In the genomic region with DNA sequence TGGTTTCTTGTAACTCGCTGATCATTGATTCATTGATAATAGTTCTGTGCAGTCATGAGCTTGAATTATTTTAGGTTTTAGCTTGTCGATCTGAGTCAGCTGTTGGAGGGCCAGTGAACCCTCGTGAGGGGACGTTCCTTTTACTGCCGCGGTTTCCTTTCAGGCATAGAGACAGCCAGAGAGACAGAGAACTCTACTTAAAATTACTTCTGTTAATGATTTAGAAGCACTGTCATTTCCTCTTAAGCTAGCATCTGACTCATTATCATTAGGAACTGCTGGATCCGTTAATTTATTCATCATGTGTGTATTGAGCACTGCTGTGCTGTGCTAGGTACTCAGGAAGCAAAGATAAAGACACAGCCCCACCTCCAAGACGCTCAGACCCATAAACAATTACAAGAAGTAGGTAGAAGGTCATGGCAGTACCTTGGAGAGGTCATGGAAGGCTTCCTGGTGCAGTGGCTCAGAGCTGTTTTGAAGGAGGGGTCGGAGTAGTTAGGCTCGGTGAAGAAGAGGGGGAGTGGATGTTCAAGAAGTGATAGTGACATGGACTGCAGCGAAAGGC, we compare ENCODE assay signal across 8 cellular contexts. TPM values are rescaled to one million over a fixed set of nuclear protein-coding genes. Genes with fewer than 3 reads are reported as not detected.
A peak's percentile ranks its signal among the peaks of the same experiment; 100 is the strongest.
DNase-seq lines count a peak whose midpoint lies in the region; ATAC-seq, FAIRE-seq and TF ChIP-seq lines count a peak whose summit lies in the region.

No MANE protein-coding gene starts in this region.

- no TSS peak for BruUV-seq in Panc1 (replicated peaks; lab: Mats Ljungman, UMichigan)

- peak overlapping the region; percentile 79 to 98 (median 93) for H3K4me3 Mint-ChIP-seq in nephron

- ATAC-seq in Panc1 (no peak), HG03039 (IDR thresholded peaks at IDR 0.05; ENCODE audit: unreplicated experiment) (no peak), HG02642 (IDR thresholded peaks at IDR 0.05; ENCODE audit: poor library complexity, unreplicated experiment) (no peak)

- H3K4me3 ChIP-seq in GM08714 (ENCODE audit: low read length) (peak overlapping the region; percentile 46; the same call in 1 of the 2 replicates), Panc1 (ENCODE audit: low read depth in 2 of 2, low read length in 2 of 2) (peak overlapping the region in 1 of 2 experiments; percentile 18; a peak in 2 of 4 replicates), bronchial epithelial cell (ENCODE audit: low read depth, low read length) (no peak overlapping the region)

- H3K27ac ChIP-seq in Panc1 (ENCODE audit: low read length): peak overlapping the region; percentile 55

- DNase-seq in Panc1 (ENCODE audit: low read depth, low spot score): no peak
- peak; percentile 54 for DNase-seq in bronchial epithelial cell (ENCODE audit: low read depth)
- no peak for DNase-seq in NK-92 treated with Interleukin-12 subunit alpha and Interleukin-12 subunit beta, amount 100 ng/mL, for 24 hours (lab: John Stamatoyannopoulos, UW)
- no peak for DNase-seq in NCI-H2171 (lab: John Stamatoyannopoulos, UW)

- CTCF ChIA-PET in Panc1 (lab: Charles Lee): interaction anchor here (0.5 kb wide), 1 partner anchor 95 kb away, joined by 7 read pairs; no protein-coding TSS in a partner anchor

- peak overlapping the region in 2 of 3 experiments; percentile 0 to 58 for H3K27ac Mint-ChIP-seq in nephron

- H3K36me3 ChIP-seq in Panc1 (ENCODE audit: control insufficient read depth, insufficient read depth, low read length): peaks cover 3% of the 10 kb centered on the region; the same call in 1 of the 2 replicates
- H3K36me3 ChIP-seq in bronchial epithelial cell (ENCODE audit: control insufficient read depth, insufficient read depth, low read length): peaks cover 2% of the 10 kb centered on the region

- in situ Hi-C loops in Panc1 (cut with HindIII; ENCODE audit: low pct_unique_long_range_greater_than_20kb, low sequenced_read_pairs): no loop called here

- H3K27me3 Mint-ChIP-seq in nephron (ENCODE audit: low read depth): no peaks in the 10 kb centered on the region

- POLR2A ChIA-PET in Panc1 (lab: Charles Lee): interaction anchor here (0.6 to 0.7 kb wide), 3 partner anchors 9 to 94 kb away, joined by 6 to 9 read pairs (median 8); no protein-coding TSS in a partner anchor

- FAIRE-seq in bronchial epithelial cell (lab: Jason Lieb, UNC): no peak

- peaks cover 54% of the 10 kb centered on the region for H3K4me1 Mint-ChIP-seq in nephron

- TF ChIP-seq CTCF in Panc1 (IDR thresholded peaks at IDR 0.05) (no peak), bronchial epithelial cell (IDR thresholded peaks at IDR 0.05; ENCODE audit: insufficient read depth, low read length, severe bottlenecking) (no peak), nephron (IDR thresholded peaks at IDR 0.05; ENCODE audit: unreplicated experiment in 3 of 3) (no peak)

- H3K27me3 ChIP-seq in Panc1 (ENCODE audit: control insufficient read depth, insufficient read depth, low read length) (no peaks in the 10 kb centered on the region), bronchial epithelial cell (ENCODE audit: control insufficient read depth, insufficient read depth, low read length) (no peaks in the 10 kb centered on the region)

- intact Hi-C loops in Panc1 (cut with micrococcal nuclease; ENCODE audit: unreplicated experiment): no loop called here

- H3K36me3 Mint-ChIP-seq in nephron (ENCODE audit: low read depth): peaks cover 12% of the 10 kb centered on the region

- H3K9me3 Mint-ChIP-seq in nephron: no peaks in the 10 kb centered on the region

- peaks cover 49% of the 10 kb centered on the region for H3K4me1 ChIP-seq in Panc1 (ENCODE audit: control insufficient read depth, insufficient read depth, low read length)

- H3K9me3 ChIP-seq in Panc1 (ENCODE audit: control insufficient read depth, insufficient read depth, low read depth, low read length): no peaks in the 10 kb centered on the region

RNA-seq across cellular contexts. Expression of a gene that starts 3.2 kb away (rescaled TPM):
- total RNA-seq in Panc1 (2021; ENCODE audit: unreplicated experiment) (47.5 TPM), bronchial epithelial cell (22.5 and 25.8 TPM in 2 replicates)
- 40.3 TPM for polyA plus RNA-seq in Panc1 (2012; ENCODE audit: insufficient read length)

RNA-seq across cellular contexts. Expression of a gene that starts 21.8 kb away (rescaled TPM):
- total RNA-seq in Panc1 (2021; ENCODE audit: unreplicated experiment) (53.1 TPM), bronchial epithelial cell (10.0 and 13.7 TPM in 2 replicates)
- 30.5 TPM for polyA plus RNA-seq in Panc1 (2012; ENCODE audit: insufficient read length)
